ENCODE assay signal across 23 cellular contexts in genomic region chr6:23455754-23456153, GRCh38.
"Had no signal": no experiment of that assay in that cellular context is flagged by ENCODE, and none has a peak within 500 bp of the region (broad histone marks: within the 10 kb centered on the region; RNA-seq: fewer than 3 reads in every experiment).

No MANE protein-coding gene starts in this region.

- H3K4me1 ChIP-seq: colonic mucosa, esophagus squamous epithelium, gastrocnemius medialis, heart right ventricle, left lung, lower lobe of right lung had no signal

- H3K27ac ChIP-seq: colonic mucosa, epithelial cell of prostate, esophagus squamous epithelium, gastrocnemius medialis, heart right ventricle, left lung, lower lobe of right lung had no signal

- ATAC-seq: effector memory CD8-positive, alpha-beta T cell; esophagus mucosa; gastrocnemius medialis; heart right ventricle; left cardiac atrium; left lung; left ventricle myocardium superior; lower lobe of right lung; naive thymus-derived CD4-positive, alpha-beta T cell had no signal

- H3K27me3 ChIP-seq: colonic mucosa, esophagus squamous epithelium, gastrocnemius medialis, heart right ventricle, left lung had no signal

- H3K4me3 ChIP-seq: colonic mucosa, esophagus squamous epithelium, gastrocnemius medialis, heart right ventricle, left lung, lower lobe of right lung had no signal

- H3K9me3 ChIP-seq: colonic mucosa, esophagus squamous epithelium, gastrocnemius medialis, heart right ventricle, left lung, lower lobe of right lung had no signal

- DNase-seq: colonic mucosa; cortex of kidney; effector CD8-positive, alpha-beta T cell; effector memory CD8-positive, alpha-beta T cell; endodermal cell; erythroblast; esophagus squamous epithelium; foreskin fibroblast; foreskin melanocyte; gastrocnemius medialis; glutamatergic neuron; head of caudate nucleus; heart right ventricle; hippocampal formation; left cardiac atrium; left ventricle myocardium superior; lower lobe of right lung; mesenchymal stem cell; midbrain; naive thymus-derived CD4-positive, alpha-beta T cell had no signal

- H3K36me3 ChIP-seq: colonic mucosa, esophagus squamous epithelium, gastrocnemius medialis, heart right ventricle, left lung, lower lobe of right lung had no signal
